In genomic region chr10:30857803-30858202, GRCh38 we compare ENCODE assay signal across 1 cellular context.
TF ChIP-seq lines count a peak whose summit lies in the region.

No MANE protein-coding gene starts in this region.

TF ChIP-seq in SK-N-SH treated with all-trans-retinoic acid at 6 μM for 48 hours, 23 proteins besides CTCF, POLR2A, EP300 and RAD21 (continued from another document):
- no peak for TF ChIP-seq CSRNP3 (CRISPR knock-in tag; IDR thresholded peaks at IDR 0.05)
- TF ChIP-seq OSR1 (CRISPR knock-in tag; IDR thresholded peaks at IDR 0.05) = no peak
